Comparison of ENCODE assay signal across 8 cellular contexts in genomic region chr9:133030317-133031129, GRCh38. TPM values are rescaled to one million over a fixed set of nuclear protein-coding genes. Genes with fewer than 3 reads are reported as not detected.
A peak's percentile ranks its signal among the peaks of the same experiment; 100 is the strongest.
DNase-seq lines count a peak whose midpoint lies in the region; ATAC-seq and TF ChIP-seq lines count a peak whose summit lies in the region.

Gene GTF3C5 (plus strand): TSS chr9:133030997. CDS start chr9:133031012, 15 bp downstream.

- CTCF ChIA-PET in CD8-positive, alpha-beta memory T cell (lab: Charles Lee): interaction anchor here (1.0 to 4.4 kb wide), 9 partner anchors 8 to 456 kb away, joined by 3 to 33 read pairs (median 7); no protein-coding TSS in a partner anchor

- peak within 1 kb of the TSS; percentile 94 to 99 (median 96) for H3K4me3 Mint-ChIP-seq in CD8-positive, alpha-beta memory T cell

- H3K36me3 ChIP-seq in CD8-positive, alpha-beta memory T cell (ENCODE audit: insufficient read depth, low read length): no peaks in the 10 kb centered on the region
- H3K36me3 ChIP-seq in lung (ENCODE audit: control insufficient read depth in 2 of 2, insufficient read depth in 2 of 2, low read length in 2 of 2): no peaks in the 10 kb centered on the region

- H3K27ac Mint-ChIP-seq in CD8-positive, alpha-beta memory T cell: peak within 1 kb of the TSS; percentile 95 to 100 (median 97)

- H3K27ac ChIP-seq in CD8-positive, alpha-beta memory T cell (ENCODE audit: low read depth, low read length): peak within 1 kb of the TSS; percentile 87
- peak within 1 kb of the TSS; percentile 93 to 97 for H3K27ac ChIP-seq in lung (ENCODE audit: low read depth in 1 of 2, low read length in 1 of 2)

- peaks cover 26% of the 10 kb centered on the region for H3K4me1 ChIP-seq in CD8-positive, alpha-beta memory T cell (ENCODE audit: insufficient read depth, low read length)
- peaks cover 7 to 10% of the 10 kb centered on the region in 2 donors for H3K4me1 ChIP-seq in lung (ENCODE audit: control insufficient read depth in 2 of 2, insufficient read depth in 2 of 2, low read length in 2 of 2)

- peaks cover 49 to 76% (median 59%) of the 10 kb centered on the region in 3 donors for H3K4me1 Mint-ChIP-seq in CD8-positive, alpha-beta memory T cell

- no peak for TF ChIP-seq CTCF in lung (IDR thresholded peaks at IDR 0.05; ENCODE audit: control extremely low read depth, extremely low read depth)

- ATAC-seq in GM19468 (IDR thresholded peaks at IDR 0.05; ENCODE audit: extremely low read depth, unreplicated experiment) (peak; percentile 93), lung (ENCODE audit: insufficient read depth, low FRiP score) (peak; percentile 99)

- H3K27me3 Mint-ChIP-seq in CD8-positive, alpha-beta memory T cell: peaks cover 0 to 1% of the 10 kb centered on the region in 2 donors

- no peaks in the 10 kb centered on the region for H3K9me3 Mint-ChIP-seq in CD8-positive, alpha-beta memory T cell

- peaks cover 0 to 17% (median 3%) of the 10 kb centered on the region in 3 donors for H3K36me3 Mint-ChIP-seq in CD8-positive, alpha-beta memory T cell

- H3K9me3 ChIP-seq in CD8-positive, alpha-beta memory T cell (ENCODE audit: low read length): no peaks in the 10 kb centered on the region
- no peaks in the 10 kb centered on the region for H3K9me3 ChIP-seq in lung (ENCODE audit: control insufficient read depth in 2 of 2, insufficient read depth in 1 of 2, low read length in 1 of 2)

- DNase-seq in CD8-positive, alpha-beta memory T cell: peak; percentile 88 to 95 (median 94)
- DNase-seq in HS-5 (ENCODE audit: low read depth) (peak; percentile 98), lung (ENCODE audit: low spot score) (peak; percentile 93)
- DNase-seq in NK-92 treated with Interleukin-12 subunit alpha and Interleukin-12 subunit beta, amount 100 ng/mL, for 24 hours (lab: John Stamatoyannopoulos, UW): peak; percentile 86
- peak; percentile 96 for DNase-seq in activated CD8-positive, alpha-beta memory T cell treated with anti-CD3 and anti-CD28 coated beads for 24 hours
- DNase-seq in effector CD8-positive, alpha-beta T cell (lab: John Stamatoyannopoulos, UW): peak; percentile 85
- peak; percentile 76 to 86 (median 85) for DNase-seq in stimulated activated CD4-positive, alpha-beta T cell treated with anti-CD3 and anti-CD28 coated beads, TNF-alpha, amount 100 ng/mL, for 4 hours (ENCODE audit: low read depth in 3 of 3)

- no peaks in the 10 kb centered on the region for H3K27me3 ChIP-seq in CD8-positive, alpha-beta memory T cell (ENCODE audit: insufficient read depth, low read length, poor library complexity, severe bottlenecking)
- no peaks in the 10 kb centered on the region for H3K27me3 ChIP-seq in lung (ENCODE audit: control insufficient read depth, insufficient read depth)

- POLR2A ChIA-PET in CD8-positive, alpha-beta memory T cell (lab: Charles Lee): interaction anchor here (0.6 to 2.0 kb wide), 12 partner anchors 11 to 797 kb away, joined by 3 to 20 read pairs (median 4); partner anchors contain the start of genes DDX31 and TSC1

- WGBS in lung, 2 donors: 0% methylated on average over 63 of the region's 63 CpGs

- H3K4me3 ChIP-seq in CD8-positive, alpha-beta memory T cell (ENCODE audit: low read length): peak within 1 kb of the TSS; percentile 72
- H3K4me3 ChIP-seq in lung: peak within 1 kb of the TSS; percentile 89

RNA-seq across cellular contexts. Expression of gene GTF3C5, which starts in this region (rescaled TPM):
- total RNA-seq in CD8-positive, alpha-beta memory T cell: 10 to 100 TPM; 87.8 to 91.8 TPM
- 38.5 TPM for polyA plus RNA-seq in CD8-positive, alpha-beta memory T cell
- total RNA-seq in lung: 10 to 100 TPM; 43.6 to 47.3 TPM
- polyA plus RNA-seq in lung: 10 to 100 TPM; 41.0 to 60.0 TPM

Comparison
In these comparisons a context has a peak if more than half of its experiments do, and no peak if none do; other contexts are left out.
1. Peak in every context shown above with its lines: DNase-seq, ATAC-seq, H3K4me3 ChIP-seq and H3K27ac ChIP-seq.